In the genomic region with DNA sequence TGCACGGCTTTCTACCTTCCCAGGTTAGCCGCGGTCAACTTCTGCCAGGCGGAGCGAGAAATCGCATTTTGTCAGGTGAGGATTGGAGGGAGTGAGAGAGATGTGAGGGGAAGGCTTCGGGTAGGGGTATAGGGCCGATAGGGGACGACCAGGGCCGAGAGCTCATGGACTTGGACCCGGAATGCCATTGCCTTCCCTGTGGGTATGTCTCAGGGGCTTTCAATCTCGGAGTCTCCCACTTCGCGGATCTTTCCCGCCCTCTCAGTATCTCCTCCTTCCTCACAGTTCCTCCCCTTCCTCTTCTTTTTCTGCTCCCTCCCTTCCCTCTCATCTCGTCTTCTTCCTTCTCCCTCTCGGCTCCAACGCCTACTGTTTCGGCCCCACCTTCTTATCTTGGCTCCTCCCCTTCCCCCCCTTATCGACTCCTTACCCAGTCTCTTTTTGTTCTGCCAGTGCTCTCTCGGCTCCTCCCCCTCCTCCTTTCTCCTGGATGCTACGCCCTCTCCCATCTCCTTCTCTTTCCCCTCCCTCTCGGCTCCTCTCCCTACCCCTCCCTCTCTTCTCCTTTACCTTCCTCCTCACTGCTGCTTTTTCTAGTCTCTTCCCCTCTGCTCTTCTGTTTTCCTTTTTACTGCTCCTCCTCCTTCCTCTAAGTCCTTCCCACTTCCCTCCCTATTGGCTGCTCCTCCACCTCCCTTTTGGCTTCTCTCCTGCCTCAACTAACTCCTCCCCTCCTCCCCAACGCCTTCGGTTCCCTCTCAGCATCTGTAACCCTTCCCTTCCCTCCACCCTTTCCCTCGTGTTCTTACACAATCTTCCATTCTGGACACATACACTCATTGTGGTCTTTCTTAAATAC, we compare ENCODE assay signal across 8 cellular contexts. TPM values are rescaled to one million over a fixed set of nuclear protein-coding genes. Genes with fewer than 3 reads are reported as not detected.
A peak's percentile ranks its signal among the peaks of the same experiment; 100 is the strongest.
DNase-seq lines count a peak whose midpoint lies in the region; ATAC-seq and TF ChIP-seq lines count a peak whose summit lies in the region.

No MANE protein-coding gene starts in this region.

- H3K4me3 ChIP-seq in HFF-Myc (replicated peaks; ENCODE audit: low read depth, low read length) (peak overlapping the region; percentile 63), tibial nerve (peak overlapping the region; percentile 56 to 75 (median 66))

- 1 to 35% methylated on average over 23 to 26 of the region's 26 CpGs for WGBS in tibial nerve, 2 donors

- DNase-seq in GM04504 (ENCODE audit: low read depth) (peak; percentile 73), HFF-Myc (ENCODE audit: extremely low read depth, low read depth) (peak; percentile 85), NAMALWA (ENCODE audit: low spot score) (peak; percentile 77), SK-MEL-5 (ENCODE audit: low read depth, low spot score) (peak; percentile 91), glomerular visceral epithelial cell (ENCODE audit: extremely low spot score) (peak; percentile 90), occipital lobe (lab: John Stamatoyannopoulos, UW) (peak; percentile 56), tibial nerve (ENCODE audit: low spot score in 2 of 2) (peak; percentile 75 to 92)
- DNase-seq in activated naive CD4-positive, alpha-beta T cell treated with anti-CD3 and anti-CD28 coated beads, Interleukin-2, amount 50 U/mL, for 72 hours (ENCODE audit: low spot score in 2 of 2): peak; percentile 54 to 64

- TF ChIP-seq CTCF in HFF-Myc (IDR thresholded peaks at IDR 0.05; ENCODE audit: low read depth, low read length, missing control alignments) (no peak), tibial nerve (IDR thresholded peaks at IDR 0.05) (no peak)

- H3K27me3 ChIP-seq in tibial nerve: no peaks in the 10 kb centered on the region

- in situ Hi-C loops in SK-MEL-5 (cut with HindIII; ENCODE audit: low pct_unique_long_range_greater_than_20kb, low sequenced_read_pairs): no loop called here

- peak; percentile 72 to 78 for ATAC-seq in activated naive CD4-positive, alpha-beta T cell treated with anti-CD3 and anti-CD28 coated beads, Interleukin-2, amount 50 U/mL, for 72 hours

- H3K27ac Mint-ChIP-seq in activated naive CD4-positive, alpha-beta T cell treated with anti-CD3 and anti-CD28 coated beads, Interleukin-2, amount 50 U/mL, for 72 hours: peak overlapping the region; percentile 92 to 93

- H3K36me3 ChIP-seq in tibial nerve: no peaks in the 10 kb centered on the region

- H3K36me3 Mint-ChIP-seq in activated naive CD4-positive, alpha-beta T cell treated with anti-CD3 and anti-CD28 coated beads, Interleukin-2, amount 50 U/mL, for 72 hours: no peaks in the 10 kb centered on the region

- peak in 1 of 2 donors; percentile 77 for TF ChIP-seq POLR2A in tibial nerve (IDR thresholded peaks at IDR 0.05)

- no peaks in the 10 kb centered on the region for H3K9me3 Mint-ChIP-seq in activated naive CD4-positive, alpha-beta T cell treated with anti-CD3 and anti-CD28 coated beads, Interleukin-2, amount 50 U/mL, for 72 hours

- peak overlapping the region; percentile 84 to 95 (median 92) for H3K27ac ChIP-seq in tibial nerve

- H3K9me3 ChIP-seq in tibial nerve: no peaks in the 10 kb centered on the region

- peak in 1 of 2 donors; percentile 82 for TF ChIP-seq EP300 in tibial nerve (IDR thresholded peaks at IDR 0.05)

- H3K4me1 ChIP-seq in tibial nerve: peaks cover 0 to 6% (median 0%) of the 10 kb centered on the region in 4 donors

RNA-seq across cellular contexts. Expression of gene RBMX, which starts 29.4 kb away (rescaled TPM):
- 255 and 274 TPM in 2 replicates for total RNA-seq in SK-MEL-5 (2014; rRNA removed; shearing (Covaris generic))
- 184 and 229 TPM in 2 replicates for polyA plus RNA-seq in SK-MEL-5 (2015; cell fraction: cytosol; rRNA removed)
- polyA plus RNA-seq in SK-MEL-5 (2015; cell fraction: nucleus; rRNA removed): 723 and 972 TPM in 2 replicates
- 100 to 1,000 TPM; 220 to 285 TPM for total RNA-seq in activated naive CD4-positive, alpha-beta T cell treated with anti-CD3 and anti-CD28 coated beads, Interleukin-2, amount 50 U/mL, for 72 hours
- 340 TPM for total RNA-seq in occipital lobe
- 100 to 1,000 TPM; 203 to 255 (median 211) TPM for total RNA-seq in tibial nerve

Comparison
In these comparisons a context has a peak if more than half of its experiments do, and no peak if none do; other contexts are left out.
1. Peak in every context shown above with its lines: DNase-seq, ATAC-seq, H3K4me3 ChIP-seq and H3K27ac ChIP-seq.